In the genomic region with DNA sequence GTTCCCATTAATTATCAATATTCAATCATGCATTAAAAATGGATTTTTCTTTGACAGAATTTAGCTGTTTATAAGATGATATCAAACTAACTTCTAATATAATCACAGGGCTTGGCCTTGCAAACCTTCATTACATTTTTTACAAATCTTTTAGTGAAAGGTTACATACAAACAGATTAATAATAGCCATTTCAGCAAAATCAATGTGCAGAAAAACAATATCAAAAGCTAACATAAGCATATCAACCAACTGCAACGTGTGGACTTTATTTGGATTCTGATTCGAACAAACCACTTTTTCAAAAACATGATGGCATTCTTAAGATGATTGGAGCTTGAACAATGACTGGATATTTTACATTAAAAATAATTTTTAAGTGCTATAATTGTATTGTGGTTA, we compare ENCODE assay signal across 23 cellular contexts.
DNase-seq lines count a peak whose midpoint lies in the region; ATAC-seq, FAIRE-seq and TF ChIP-seq lines count a peak whose summit lies in the region.
"Had no signal": no experiment of that assay in that cellular context is flagged by ENCODE, and none has a peak within 500 bp of the region (broad histone marks: within the 10 kb centered on the region; RNA-seq: fewer than 3 reads in every experiment).

No MANE protein-coding gene starts in this region.

- FAIRE-seq in A549 (lab: Jason Lieb, UNC) (no peak), D721Med (lab: Jason Lieb, UNC) (peak; percentile 64), K562 (lab: Jason Lieb, UNC) (no peak)
- FAIRE-seq: A204.1, GM12878, GM12892, GM18507 had no signal

- BruUV-seq in K562 (replicated peaks; lab: Mats Ljungman, UMichigan) = no TSS peak

- H3K9me1 ChIP-seq in K562 (ENCODE audit: control insufficient read depth, insufficient read depth, low read length) = no peaks in the 10 kb centered on the region

- H3K4me3 ChIP-seq in A549 (no peak overlapping the region), K562 (no peak overlapping the region), mesenchymal stem cell (ENCODE audit: insufficient read depth in 1 of 2, low read depth in 1 of 2, low read length in 2 of 2) (no peak overlapping the region)
- H3K4me3 ChIP-seq: BLaER1 treated with 17β-estradiol and CSF1 and Interleukin-3, amounts not matched to agents 10 nM and 100 nM; GM12878 had no signal

- no peak overlapping the region for H2BK120ac ChIP-seq in mesenchymal stem cell (ENCODE audit: low read depth, low read length)

- no peak for TF ChIP-seq RAD21 in A549 (conservative IDR thresholded peaks at IDR 0.05 in 1 of 2, IDR thresholded peaks at IDR 0.05 in 1 of 2)
- TF ChIP-seq RAD21 in K562 (CRISPR knock-in tag; conservative IDR thresholded peaks at IDR 0.05 in 1 of 2, IDR thresholded peaks at IDR 0.05 in 1 of 2) = no peak

- no peak overlapping the region for H3K9ac ChIP-seq in K562 (ENCODE audit: insufficient read depth in 1 of 2, low read depth in 2 of 2, low read length in 2 of 2)
- H3K9ac ChIP-seq in mesenchymal stem cell (ENCODE audit: low read length) = no peak overlapping the region
- H3K9ac ChIP-seq: BLaER1 treated with 17β-estradiol and CSF1 and Interleukin-3, amounts not matched to agents 10 nM and 100 nM had no signal

- H3K14ac ChIP-seq in mesenchymal stem cell (ENCODE audit: low read length in 2 of 2) = no peak overlapping the region

- no peak overlapping the region for H3K4ac ChIP-seq in mesenchymal stem cell (ENCODE audit: low read depth in 1 of 2, low read length in 2 of 2)

- H3K36me3 ChIP-seq in K562 (ENCODE audit: control insufficient read depth, insufficient read depth, low read length) (no peaks in the 10 kb centered on the region), mesenchymal stem cell (ENCODE audit: control insufficient read depth in 1 of 2, insufficient read depth in 2 of 2, low read depth in 1 of 2, low read length in 2 of 2) (no peaks in the 10 kb centered on the region)
- H3K36me3 ChIP-seq: BLaER1 treated with 17β-estradiol and CSF1 and Interleukin-3, amounts not matched to agents 10 nM and 100 nM had no signal

- H3K4me1 ChIP-seq in A549 (no peaks in the 10 kb centered on the region), K562 (replicated peaks in 1 of 2; ENCODE audit: control insufficient read depth in 2 of 2, insufficient read depth in 2 of 2, low read length in 2 of 2) (no peaks in the 10 kb centered on the region), mesenchymal stem cell (ENCODE audit: control insufficient read depth, insufficient read depth, low read depth, low read length) (no peaks in the 10 kb centered on the region)
- H3K4me1 ChIP-seq: BLaER1 treated with 17β-estradiol and CSF1 and Interleukin-3, amounts not matched to agents 10 nM and 100 nM; Caco-2 had no signal

- H3K27ac ChIP-seq in A549 (no peak overlapping the region), K562 (ENCODE audit: extremely low read depth, low read depth, low read length) (no peak overlapping the region), mesenchymal stem cell (ENCODE audit: low read length, poor library complexity, severe bottlenecking) (no peak overlapping the region)
- H3K27ac ChIP-seq: BLaER1 treated with 17β-estradiol and CSF1 and Interleukin-3, amounts not matched to agents 10 nM and 100 nM; C4-2B had no signal

- H3K79me2 ChIP-seq in K562 (ENCODE audit: control insufficient read depth, insufficient read depth, low read length) = no peaks in the 10 kb centered on the region

- no peaks in the 10 kb centered on the region; a peak in 1 of 5 replicates for H3K27me3 ChIP-seq in K562 (ENCODE audit: control insufficient read depth in 2 of 2, insufficient read depth in 2 of 2, low read length in 2 of 2)
- no peaks in the 10 kb centered on the region for H3K27me3 ChIP-seq in mesenchymal stem cell (ENCODE audit: control insufficient read depth in 1 of 2, insufficient read depth in 1 of 2, low read length in 2 of 2)
- H3K27me3 ChIP-seq: BLaER1 treated with 17β-estradiol and CSF1 and Interleukin-3, amounts not matched to agents 10 nM and 100 nM had no signal

- CTCF ChIA-PET in A549 (lab: Yijun Ruan, JAX) (interaction anchor here (0.9 kb wide), 1 partner anchor 19 kb away, joined by 3 read pairs; no protein-coding TSS in a partner anchor), K562 (lab: Yijun Ruan, JAX; ENCODE audit: low intra/inter-chr PET ratio) (no interaction called here)

- H2AK5ac ChIP-seq in mesenchymal stem cell (ENCODE audit: low read length, severe bottlenecking) = no peak overlapping the region

- no peak for TF ChIP-seq CTCF in A549 (IDR thresholded peaks at IDR 0.05)
- TF ChIP-seq CTCF in D721Med (IDR thresholded peaks at IDR 0.05; ENCODE audit: insufficient read depth, missing control alignments) = no peak
- no peak for TF ChIP-seq CTCF in K562 (IDR thresholded peaks at IDR 0.05 in 2 of 3, conservative IDR thresholded peaks at IDR 0.05 in 1 of 3; ENCODE audit: insufficient read depth in 2 of 3, low read depth in 1 of 3, low read length in 3 of 3)

- intact Hi-C loops in K562 (cut with micrococcal nuclease) = no loop called here

- no peak overlapping the region for H3K23ac ChIP-seq in mesenchymal stem cell (ENCODE audit: low read length in 2 of 2)

- H3K4me2 ChIP-seq in A549 (no peak overlapping the region), K562 (ENCODE audit: insufficient read depth, low read length) (no peak overlapping the region), mesenchymal stem cell (ENCODE audit: low read length, poor library complexity, severe bottlenecking) (no peak overlapping the region)
- H3K4me2 ChIP-seq: BLaER1 treated with 17β-estradiol and CSF1 and Interleukin-3, amounts not matched to agents 10 nM and 100 nM had no signal

- H2BK5ac ChIP-seq in mesenchymal stem cell (ENCODE audit: low read depth, low read length, poor library complexity, severe bottlenecking) = no peak overlapping the region

- POLR2A ChIA-PET in A549 (lab: Yijun Ruan, JAX) (no interaction called here), K562 (lab: Yijun Ruan, JAX) (no interaction called here)

- H2AFZ ChIP-seq in K562 (ENCODE audit: low read depth, low read length) (no peak overlapping the region), mesenchymal stem cell (ENCODE audit: low read depth, low read length) (no peak overlapping the region)

- no peak overlapping the region for H2BK15ac ChIP-seq in mesenchymal stem cell (ENCODE audit: low read depth, poor library complexity, severe bottlenecking)

- 4% methylated on average over 2 of the region's 2 CpGs for WGBS in A549 (ENCODE audit: missing lambda C conversion rate)
- 5% methylated on average over 2 of the region's 2 CpGs for WGBS in K562 (ENCODE audit: insufficient coverage, low coverage, missing lambda C conversion rate)
- 37% methylated on average over 2 of the region's 2 CpGs for WGBS in mesenchymal stem cell

- TF ChIP-seq EP300 in A549 (IDR thresholded peaks at IDR 0.05) = no peak
- no peak for TF ChIP-seq EP300 in K562 (IDR thresholded peaks at IDR 0.05; ENCODE audit: low read length)

- no peak overlapping the region for H2BK12ac ChIP-seq in mesenchymal stem cell (ENCODE audit: low read length in 2 of 2)

- H3K18ac ChIP-seq in mesenchymal stem cell (ENCODE audit: low read depth in 1 of 2, low read length in 2 of 2) = no peak overlapping the region

- H4K20me1 ChIP-seq in K562 (replicated peaks; ENCODE audit: control insufficient read depth, insufficient read depth, low read length) = no peaks in the 10 kb centered on the region
- H4K20me1 ChIP-seq: BLaER1 treated with 17β-estradiol and CSF1 and Interleukin-3, amounts not matched to agents 10 nM and 100 nM had no signal

- no peak overlapping the region for H4K91ac ChIP-seq in mesenchymal stem cell (ENCODE audit: low read length)

- H3K79me1 ChIP-seq in mesenchymal stem cell (replicated peaks; ENCODE audit: low read length, poor library complexity, severe bottlenecking) = no peaks in the 10 kb centered on the region

- no peak for TF ChIP-seq POLR2A in A549 (IDR thresholded peaks at IDR 0.05; ENCODE audit: low read length)
- no peak for TF ChIP-seq POLR2A in K562 (conservative IDR thresholded peaks at IDR 0.05)

- no peak overlapping the region for H4K8ac ChIP-seq in mesenchymal stem cell (ENCODE audit: low read length)

- DNase-seq in A549 (ENCODE audit: low read depth in 1 of 2, low spot score in 1 of 2) = no peak
- no peak for DNase-seq in D721Med (ENCODE audit: insufficient read length, low spot score)
- no peak for DNase-seq in K562 (ENCODE audit: extremely low read depth in 1 of 4, low spot score in 3 of 4)
- no peak for DNase-seq in NCI-H226
- DNase-seq in mesenchymal stem cell = no peak
- DNase-seq: 8988T; AML-193; Caco-2; Calu3; CD4-positive, alpha-beta T cell; CD8-positive, alpha-beta T cell; DMS 273 treated with DMSO at 0.1 percent for 48 hours; DMS153; DMS79; DND-41; EL; GDM1 had no signal

- no peaks in the 10 kb centered on the region for H3K9me3 ChIP-seq in A549
- H3K9me3 ChIP-seq in K562 (replicated peaks; ENCODE audit: control insufficient read depth, insufficient read depth, low read depth, low read length) = no peaks in the 10 kb centered on the region
- H3K9me3 ChIP-seq in mesenchymal stem cell (ENCODE audit: control insufficient read depth, low read length) = no peaks in the 10 kb centered on the region
- H3K9me3 ChIP-seq: BLaER1 treated with 17β-estradiol and CSF1 and Interleukin-3, amounts not matched to agents 10 nM and 100 nM; Caco-2 had no signal

- ATAC-seq in A549 (no peak), K562 (no peak)
- ATAC-seq: CD8-positive, alpha-beta T cell; GM12878 had no signal

- in situ Hi-C loops in K562 (cut with MboI) = no loop called here

TF ChIP-seq in A549, 52 proteins besides CTCF, POLR2A, EP300 and RAD21 (continues in another document):
- TF ChIP-seq MAFK (IDR thresholded peaks at IDR 0.05; ENCODE audit: partially characterized antibody) (peak; percentile 20), NPAS2 (CRISPR knock-in tag; IDR thresholded peaks at IDR 0.05; ENCODE audit: borderline replicate concordance) (no peak)
- TF ChIP-seq, protein P1, sequence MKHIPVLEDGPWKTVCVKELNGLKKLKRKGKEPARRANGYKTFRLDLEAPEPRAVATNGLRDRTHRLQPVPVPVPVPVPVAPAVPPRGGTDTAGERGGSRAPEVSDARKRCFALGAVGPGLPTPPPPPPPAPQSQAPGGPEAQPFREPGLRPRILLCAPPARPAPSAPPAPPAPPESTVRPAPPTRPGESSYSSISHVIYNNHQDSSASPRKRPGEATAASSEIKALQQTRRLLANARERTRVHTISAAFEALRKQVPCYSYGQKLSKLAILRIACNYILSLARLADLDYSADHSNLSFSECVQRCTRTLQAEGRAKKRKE (CRISPR knock-in tag; IDR thresholded peaks at IDR 0.05; ENCODE audit: low read depth) = no peak

Comparison
In these comparisons a context has a peak if more than half of its experiments do, and no peak if none do; other contexts are left out.
1. Of the 35 proteins assayed by ChIP-seq in both K562 and A549: peak only in K562: none; only in A549: MAFK; in both: none; in neither: 34.